Comparison of ENCODE assay signal across 27 cellular contexts in genomic region chr9:95587071-95587964, GRCh38.
"Had no signal": no experiment of that assay in that cellular context is flagged by ENCODE, and none has a peak within 500 bp of the region (broad histone marks: within the 10 kb centered on the region; RNA-seq: fewer than 3 reads in every experiment).

No MANE protein-coding gene starts in this region.

- H3K9me3 ChIP-seq: adrenal gland, colonic mucosa, MG63 had no signal

- H3K27ac ChIP-seq: adrenal gland, colonic mucosa had no signal

- DNase-seq: activated CD4-positive, alpha-beta T cell treated with anti-CD3 and anti-CD28 coated beads for 48 hours; activated CD4-positive, alpha-beta T cell treated with anti-CD3 and anti-CD28 coated beads, Interleukin-2, amount 50 U/mL, for 4 hours; activated CD4-positive, CD25-positive, alpha-beta regulatory T cell treated with anti-CD3 and anti-CD28 coated beads, Interleukin-2, amount 50 U/mL, for 72 hours; activated CD8-positive, alpha-beta T cell treated with anti-CD3 and anti-CD28 coated beads, Interleukin-2, amount 10 ng/mL, durations not matched to agents 7 days and 5 days; activated effector memory CD4-positive, alpha-beta T cell treated with anti-CD3 and anti-CD28 coated beads, Interleukin-2, amount 50 U/mL, for 16 hours; activated naive CD4-positive, alpha-beta T cell treated with anti-CD3 and anti-CD28 coated beads for 36 hours; activated naive CD8-positive, alpha-beta T cell treated with anti-CD3 and anti-CD28 coated beads for 36 hours; activated T-cell treated with anti-CD3 and anti-CD28 coated beads, Interleukin-2, amount 50 U/mL, for 24 hours; adrenal gland; anterior cingulate cortex; caudate nucleus; colonic mucosa; KG1; MG63; MV-4-11; NCI-H1092 treated with DMSO at 0.1 percent for 48 hours; NCI-H1417 treated with DMSO at 0.1 percent for 48 hours; NCI-H1694; NCI-H2029; NCI-H2107; NCI-H2171 treated with DMSO at 0.1 percent for 48 hours; NCI-H226; NCI-H526 had no signal

- H3K27ac Mint-ChIP-seq: activated CD8-positive, alpha-beta T cell treated with anti-CD3 and anti-CD28 coated beads, Interleukin-2, amount 10 ng/mL, durations not matched to agents 7 days and 5 days; activated naive CD4-positive, alpha-beta T cell treated with anti-CD3 and anti-CD28 coated beads for 36 hours; activated naive CD8-positive, alpha-beta T cell treated with anti-CD3 and anti-CD28 coated beads for 36 hours; activated T-cell treated with anti-CD3 and anti-CD28 coated beads, Interleukin-2, amount 50 U/mL, for 24 hours; activated T-helper 1 cell treated with anti-CD3 and anti-CD28 coated beads, Interleukin-12 subunit alpha, Interleukin-12 subunit beta, Interleukin-2, Interleukin-4 antibody, amounts not matched to agents 30 ng/mL and 10 ng/mL and 1 ng/mL, durations not matched to agents 14 hours and 24 hours and 36 hours; T-helper 1 cell treated with Interleukin-12 subunit alpha and Interleukin-12 subunit beta and Interleukin-4 antibody, amounts not matched to agents 30 μg/mL and 1 μg/mL, for 36 hours; WTC11 had no signal

- H3K4me1 Mint-ChIP-seq: activated naive CD8-positive, alpha-beta T cell treated with anti-CD3 and anti-CD28 coated beads for 36 hours had no signal

- H3K36me3 ChIP-seq: adrenal gland, colonic mucosa, MG63 had no signal

- H3K36me3 Mint-ChIP-seq: activated naive CD8-positive, alpha-beta T cell treated with anti-CD3 and anti-CD28 coated beads for 36 hours; WTC11 had no signal

- H3K4me1 ChIP-seq: adrenal gland, colonic mucosa had no signal

- H3K4me3 Mint-ChIP-seq: activated CD8-positive, alpha-beta T cell treated with anti-CD3 and anti-CD28 coated beads, Interleukin-2, amount 10 ng/mL, durations not matched to agents 7 days and 5 days; activated naive CD4-positive, alpha-beta T cell treated with anti-CD3 and anti-CD28 coated beads for 36 hours; activated naive CD8-positive, alpha-beta T cell treated with anti-CD3 and anti-CD28 coated beads for 36 hours; activated T-cell treated with anti-CD3 and anti-CD28 coated beads, Interleukin-2, amount 50 U/mL, for 24 hours; activated T-helper 1 cell treated with anti-CD3 and anti-CD28 coated beads, Interleukin-12 subunit alpha, Interleukin-12 subunit beta, Interleukin-2, Interleukin-4 antibody, amounts not matched to agents 30 ng/mL and 10 ng/mL and 1 ng/mL, durations not matched to agents 14 hours and 24 hours and 36 hours; T-helper 1 cell treated with Interleukin-12 subunit alpha and Interleukin-12 subunit beta and Interleukin-4 antibody, amounts not matched to agents 30 μg/mL and 1 μg/mL, for 36 hours; WTC11 had no signal

- H3K9me3 Mint-ChIP-seq: activated naive CD4-positive, alpha-beta T cell treated with anti-CD3 and anti-CD28 coated beads for 36 hours; activated naive CD8-positive, alpha-beta T cell treated with anti-CD3 and anti-CD28 coated beads for 36 hours; activated T-cell treated with anti-CD3 and anti-CD28 coated beads, Interleukin-2, amount 50 U/mL, for 24 hours; activated T-helper 1 cell treated with anti-CD3 and anti-CD28 coated beads, Interleukin-12 subunit alpha, Interleukin-12 subunit beta, Interleukin-2, Interleukin-4 antibody, amounts not matched to agents 30 ng/mL and 10 ng/mL and 1 ng/mL, durations not matched to agents 14 hours and 24 hours and 36 hours; T-helper 1 cell treated with Interleukin-12 subunit alpha and Interleukin-12 subunit beta and Interleukin-4 antibody, amounts not matched to agents 30 μg/mL and 1 μg/mL, for 36 hours; WTC11 had no signal

- ATAC-seq: activated CD8-positive, alpha-beta T cell treated with anti-CD3 and anti-CD28 coated beads, Interleukin-2, amount 10 ng/mL, durations not matched to agents 7 days and 5 days; SK-N-SH treated with all-trans-retinoic acid at 6 μM for 48 hours; WTC11 had no signal

- H3K4me3 ChIP-seq: adrenal gland, colonic mucosa, MG63 had no signal

- H3K27me3 ChIP-seq: adrenal gland, colonic mucosa, MG63 had no signal
